ENCODE assay signal across 28 cellular contexts in genomic region chr6:125667326-125667725, GRCh38.
"Had no signal": no experiment of that assay in that cellular context is flagged by ENCODE, and none has a peak within 500 bp of the region (broad histone marks: within the 10 kb centered on the region; RNA-seq: fewer than 3 reads in every experiment).

No MANE protein-coding gene starts in this region.

- DNase-seq: activated B cell treated with CpG ODN at 0.5 μM for 24 hours; activated CD4-positive, alpha-beta memory T cell treated with anti-CD3 and anti-CD28 coated beads for 36 hours; activated CD4-positive, alpha-beta T cell treated with anti-CD3 and anti-CD28 coated beads for 4 hours; activated CD4-positive, alpha-beta T cell treated with anti-CD3 and anti-CD28 coated beads, Interleukin-2, amount 10 ng/mL, durations not matched to agents 24 days and 14 days; activated CD4-positive, alpha-beta T cell treated with anti-CD3 and anti-CD28 coated beads, Interleukin-2, amount 50 U/mL, for 1 hour; activated CD4-positive, alpha-beta T cell treated with anti-CD3 and anti-CD28 coated beads, Interleukin-2, amount 50 U/mL, for 4 hours; activated CD4-positive, CD25-positive, alpha-beta regulatory T cell treated with anti-CD3 and anti-CD28 coated beads, Interleukin-2, amount 50 U/mL, for 72 hours; activated CD8-positive, alpha-beta memory T cell treated with anti-CD3 and anti-CD28 coated beads, Interleukin-2, amount 50 U/mL, for 4 hours; activated CD8-positive, alpha-beta T cell treated with anti-CD3 and anti-CD28 coated beads for 36 hours; activated effector memory CD4-positive, alpha-beta T cell treated with anti-CD3 and anti-CD28 coated beads, Interleukin-2, amount 50 U/mL, for 16 hours; activated gamma-delta T cell treated with Interleukin-2 at 50 U/mL for 16 hours; activated naive CD4-positive, alpha-beta T cell; activated naive CD4-positive, alpha-beta T cell treated with anti-CD3 and anti-CD28 coated beads for 36 hours; activated naive CD4-positive, alpha-beta T cell treated with anti-CD3 and anti-CD28 coated beads, Interleukin-2, amount 50 U/mL, for 16 hours; activated naive CD8-positive, alpha-beta T cell treated with anti-CD3 and anti-CD28 coated beads for 36 hours; activated T-cell treated with anti-CD3 and anti-CD28 coated beads for 4 hours; activated T-cell treated with anti-CD3 and anti-CD28 coated beads, Interleukin-2, amount 50 U/mL, for 1 hour; activated T-cell treated with anti-CD3 and anti-CD28 coated beads, Interleukin-2, amount 50 U/mL, for 4 hours; activated T-cell treated with anti-CD3 and anti-CD28 coated beads, Interleukin-2, amount 50 U/mL, for 72 hours; adrenal gland; amniotic stem cell; aorta; body of pancreas; brain microvascular endothelial cell; cerebellar nuclear complex; T-helper 17 cell had no signal

- ATAC-seq: activated CD8-positive, alpha-beta T cell treated with anti-CD3 and anti-CD28 coated beads for 36 hours; activated naive CD4-positive, alpha-beta T cell treated with anti-CD3 and anti-CD28 coated beads, Interleukin-2, amount 50 U/mL, for 72 hours; activated T-cell treated with anti-CD3 and anti-CD28 coated beads, Interleukin-2, amount 50 U/mL, for 4 hours; activated T-cell treated with anti-CD3 and anti-CD28 coated beads, Interleukin-2, amount 50 U/mL, for 72 hours; activated T-helper 17 cell treated with anti-CD3 and anti-CD28 coated beads, Interleukin-2, amount 50 U/mL, for 72 hours; body of pancreas; T-helper 17 cell had no signal
